Comparison of ENCODE assay signal across 8 cellular contexts in genomic region chr2:191217580-191217979, GRCh38. TPM values are rescaled to one million over a fixed set of nuclear protein-coding genes. Genes with fewer than 3 reads are reported as not detected.
DNase-seq lines count a peak whose midpoint lies in the region; ATAC-seq and TF ChIP-seq lines count a peak whose summit lies in the region.

No MANE protein-coding gene starts in this region.

- H3K4me2 ChIP-seq in fibroblast of lung (ENCODE audit: extremely low read depth, insufficient read depth, low read length) = no peak overlapping the region

- no peaks in the 10 kb centered on the region for H3K9me3 ChIP-seq in fibroblast of lung (ENCODE audit: control insufficient read depth, insufficient read depth, low read depth, low read length)

- H3K4me1 ChIP-seq in fibroblast of lung (ENCODE audit: control insufficient read depth, extremely low read depth, insufficient read depth, low read length) = peaks cover 3% of the 10 kb centered on the region

- no peaks in the 10 kb centered on the region for H3K36me3 ChIP-seq in fibroblast of lung (ENCODE audit: control insufficient read depth, insufficient read depth, low read length)

- ATAC-seq in GM19328 (IDR thresholded peaks at IDR 0.05; ENCODE audit: unreplicated experiment) = no peak

- no peaks in the 10 kb centered on the region for H3K79me2 ChIP-seq in fibroblast of lung (ENCODE audit: control insufficient read depth, insufficient read depth, low read length)

- H3K9ac ChIP-seq in fibroblast of lung (ENCODE audit: insufficient read depth, low read length) = no peak overlapping the region

- no peaks in the 10 kb centered on the region for H3K27me3 ChIP-seq in fibroblast of lung (ENCODE audit: control insufficient read depth, insufficient read depth, low read length)

- H3K4me3 ChIP-seq in fibroblast of lung (replicated peaks in 1 of 4; ENCODE audit: control extremely low read depth in 1 of 4, insufficient read depth in 1 of 4, low read depth in 3 of 4, low read length in 4 of 4) = no peak overlapping the region

- no peak for TF ChIP-seq CTCF in fibroblast of lung (conservative IDR thresholded peaks at IDR 0.05 in 1 of 2, IDR thresholded peaks at IDR 0.05 in 1 of 2; ENCODE audit: low read depth in 1 of 2, low read length in 2 of 2)

- H3K27ac ChIP-seq in fibroblast of lung (ENCODE audit: insufficient read depth, low read length) = no peak overlapping the region

- H4K20me1 ChIP-seq in fibroblast of lung (ENCODE audit: control insufficient read depth, extremely low read depth, insufficient read depth, low read length) = no peaks in the 10 kb centered on the region

- H2AFZ ChIP-seq in fibroblast of lung (ENCODE audit: low read length) = no peak overlapping the region

- peak; percentile 33 for DNase-seq in SIG-M5 treated with dmso at 0.1 percent for 504 hours (lab: John Stamatoyannopoulos, UW; ENCODE audit: unreplicated experiment)
- no peak for DNase-seq in SIG-M5 (lab: John Stamatoyannopoulos, UW)
- DNase-seq in RKO (ENCODE audit: low spot score) = peak; percentile 27
- DNase-seq in fibroblast of lung (ENCODE audit: low read depth in 2 of 2) = peak; percentile 39 to 76
- peak; percentile 85 for DNase-seq in renal cortical epithelial cell (ENCODE audit: low read depth)
- DNase-seq in activated effector memory CD4-positive, alpha-beta T cell treated with anti-CD3 and anti-CD28 coated beads, Interleukin-2, amount 50 U/mL, for 16 hours = no peak
- no peak for DNase-seq in SKM-1 (lab: John Stamatoyannopoulos, UW; ENCODE audit: unreplicated experiment)

RNA-seq across cellular contexts. Expression of gene MYO1B, which starts 27.6 kb away (rescaled TPM):
- total RNA-seq in fibroblast of lung = 113 and 151 TPM in 2 replicates
- polyA plus RNA-seq in fibroblast of lung = 91.0 and 194 TPM in 2 replicates
- 62.6 and 130 TPM in 2 replicates for polyA plus RNA-seq in fibroblast of lung (2012)
- 51.0 and 65.5 TPM in 2 replicates for polyA minus RNA-seq in fibroblast of lung (ENCODE audit: low replicate concordance)
- 157 and 165 TPM in 2 replicates for total RNA-seq in renal cortical epithelial cell

Comparison
In these comparisons a context has a peak if more than half of its experiments do, and no peak if none do; other contexts are left out.
1. DNase-seq: peak in SIG-M5 treated with dmso at 0.1 percent for 504 hours (single experiment), RKO (single experiment), fibroblast of lung (2 of 2) and renal cortical epithelial cell (single experiment); none in SIG-M5 (single experiment), activated effector memory CD4-positive, alpha-beta T cell treated with anti-CD3 and anti-CD28 coated beads, Interleukin-2, amount 50 U/mL, for 16 hours (single experiment) and SKM-1 (single experiment).